Comparison of ENCODE assay signal across 13 cellular contexts in genomic region chr6:20117474-20117873, GRCh38.
DNase-seq lines count a peak whose midpoint lies in the region; ATAC-seq, FAIRE-seq and TF ChIP-seq lines count a peak whose summit lies in the region.
"Had no signal": no experiment of that assay in that cellular context is flagged by ENCODE, and none has a peak within 500 bp of the region (broad histone marks: within the 10 kb centered on the region; RNA-seq: fewer than 3 reads in every experiment).

No MANE protein-coding gene starts in this region.

- intact Hi-C loops in naive thymus-derived CD4-positive, alpha-beta T cell (cut with micrococcal nuclease) = no loop called here
- intact Hi-C loops in activated CD4-positive, alpha-beta memory T cell treated with anti-CD3 and anti-CD28 coated beads for 36 hours (cut with micrococcal nuclease) = no loop called here

- no CpG with 5 or more reads among the region's 3 CpGs for WGBS in mesendoderm (ENCODE audit: extremely low coverage, insufficient coverage, low lambda C conversion rate)

- TF ChIP-seq POLR2A in H54 (IDR thresholded peaks at IDR 0.05; ENCODE audit: low read depth, low read length) = no peak

- no peak overlapping the region for H2BK15ac ChIP-seq in mesendoderm (replicated peaks; ENCODE audit: low read depth)

- H2BK120ac ChIP-seq in mesendoderm (ENCODE audit: low read depth, low read length) = no peak overlapping the region

- POLR2A ChIA-PET in naive thymus-derived CD4-positive, alpha-beta T cell (lab: Charles Lee) = no interaction called here
- POLR2A ChIA-PET in activated CD4-positive, alpha-beta memory T cell treated with anti-CD3 and anti-CD28 coated beads for 36 hours (lab: Charles Lee) = no interaction called here

- no peak overlapping the region for H3K4me2 ChIP-seq in mesendoderm (ENCODE audit: low read length)

- no peaks in the 10 kb centered on the region for H3K79me2 ChIP-seq in mesendoderm (ENCODE audit: control insufficient read depth, insufficient read depth, low read length)

- DNase-seq in H54 (ENCODE audit: insufficient read length, low spot score) (peak; percentile 13), NCI-H146 treated with DMSO at 0.1 percent for 48 hours (lab: John Stamatoyannopoulos, UW; ENCODE audit: unreplicated experiment) (peak; percentile 8), mesendoderm (peak; percentile 88), D341Med (ENCODE audit: low spot score) (no peak), NK-92 (lab: John Stamatoyannopoulos, UW; ENCODE audit: unreplicated experiment) (no peak)
- no peak for DNase-seq in naive thymus-derived CD4-positive, alpha-beta T cell
- no peak for DNase-seq in activated CD4-positive, alpha-beta memory T cell treated with anti-CD3 and anti-CD28 coated beads for 36 hours
- DNase-seq: DMS153, NCI-H1105 treated with DMSO at 0.1 percent for 48 hours had no signal

- no peaks in the 10 kb centered on the region for H3K4me1 ChIP-seq in mesendoderm (ENCODE audit: control insufficient read depth, low read depth, low read length)
- no peaks in the 10 kb centered on the region for H3K4me1 ChIP-seq in naive thymus-derived CD4-positive, alpha-beta T cell (ENCODE audit: control insufficient read depth in 2 of 2, insufficient read depth in 2 of 2, low read length in 2 of 2)

- no peak overlapping the region for H3K4me3 Mint-ChIP-seq in naive thymus-derived CD4-positive, alpha-beta T cell
- H3K4me3 Mint-ChIP-seq in activated CD4-positive, alpha-beta memory T cell treated with anti-CD3 and anti-CD28 coated beads for 36 hours = no peak overlapping the region
- H3K4me3 Mint-ChIP-seq: neural crest cell; T-helper 1 cell treated with Interleukin-12 subunit alpha and Interleukin-12 subunit beta and Interleukin-4 antibody, amounts not matched to agents 30 μg/mL and 1 μg/mL, for 36 hours had no signal

- H2BK5ac ChIP-seq in mesendoderm (ENCODE audit: low read length) = no peak overlapping the region

- no peaks in the 10 kb centered on the region for H3K27me3 Mint-ChIP-seq in naive thymus-derived CD4-positive, alpha-beta T cell
- H3K27me3 Mint-ChIP-seq in activated CD4-positive, alpha-beta memory T cell treated with anti-CD3 and anti-CD28 coated beads for 36 hours = no peaks in the 10 kb centered on the region

- peak; percentile 81 for ATAC-seq in GM18498 (IDR thresholded peaks at IDR 0.05; ENCODE audit: unreplicated experiment)
- no peak for ATAC-seq in naive thymus-derived CD4-positive, alpha-beta T cell

- no peaks in the 10 kb centered on the region for H3K4me1 Mint-ChIP-seq in naive thymus-derived CD4-positive, alpha-beta T cell
- H3K4me1 Mint-ChIP-seq in activated CD4-positive, alpha-beta memory T cell treated with anti-CD3 and anti-CD28 coated beads for 36 hours (ENCODE audit: low read depth) = no peaks in the 10 kb centered on the region
- H3K4me1 Mint-ChIP-seq: neural crest cell had no signal

- H3K23ac ChIP-seq in mesendoderm (ENCODE audit: low read length) = no peak overlapping the region

- no peak overlapping the region for H3K27ac ChIP-seq in mesendoderm (ENCODE audit: low read depth, low read length)
- H3K27ac ChIP-seq in naive thymus-derived CD4-positive, alpha-beta T cell (ENCODE audit: low read depth, low read length) = no peak overlapping the region

- no peak overlapping the region for H4K5ac ChIP-seq in mesendoderm (ENCODE audit: low read length)

- CTCF ChIA-PET in naive thymus-derived CD4-positive, alpha-beta T cell (lab: Charles Lee) = interaction anchor here (0.9 kb wide), 1 partner anchor 9 kb away, joined by 3 read pairs; no protein-coding TSS in a partner anchor
- CTCF ChIA-PET in activated CD4-positive, alpha-beta memory T cell treated with anti-CD3 and anti-CD28 coated beads for 36 hours (lab: Charles Lee) = interaction anchor here (2.6 kb wide), 1 partner anchor 10 kb away, joined by 15 read pairs; no protein-coding TSS in a partner anchor

- no peak overlapping the region for H3K4me3 ChIP-seq in mesendoderm (ENCODE audit: low read length)
- H3K4me3 ChIP-seq in naive thymus-derived CD4-positive, alpha-beta T cell (ENCODE audit: low read length) = no peak overlapping the region

- peaks cover 3 to 28% (median 18%) of the 10 kb centered on the region in 5 donors for H3K36me3 Mint-ChIP-seq in naive thymus-derived CD4-positive, alpha-beta T cell
- H3K36me3 Mint-ChIP-seq in activated CD4-positive, alpha-beta memory T cell treated with anti-CD3 and anti-CD28 coated beads for 36 hours = peaks cover 15% of the 10 kb centered on the region
- H3K36me3 Mint-ChIP-seq: activated naive CD4-positive, alpha-beta T cell treated with anti-CD3 and anti-CD28 coated beads, Interleukin-2, amount 50 U/mL, for 72 hours had no signal

- no peaks in the 10 kb centered on the region for H3K79me1 ChIP-seq in mesendoderm (ENCODE audit: low read length)

- H3K9ac ChIP-seq in mesendoderm (ENCODE audit: low read length) = no peak overlapping the region

- H4K8ac ChIP-seq in mesendoderm (ENCODE audit: low read depth, low read length) = no peak overlapping the region

- peak overlapping the region; percentile 14 for H3K18ac ChIP-seq in mesendoderm (ENCODE audit: low read length)

- no peak overlapping the region for H3K4ac ChIP-seq in mesendoderm (ENCODE audit: low read depth, low read length)

- no peaks in the 10 kb centered on the region for H3K27me3 ChIP-seq in mesendoderm (ENCODE audit: insufficient read depth, low read length, poor library complexity)
- H3K27me3 ChIP-seq in naive thymus-derived CD4-positive, alpha-beta T cell (ENCODE audit: control insufficient read depth in 2 of 2, insufficient read depth in 2 of 2, low read length in 2 of 2) = no peaks in the 10 kb centered on the region

- H3K9me3 Mint-ChIP-seq in naive thymus-derived CD4-positive, alpha-beta T cell = no peaks in the 10 kb centered on the region
- no peaks in the 10 kb centered on the region for H3K9me3 Mint-ChIP-seq in activated CD4-positive, alpha-beta memory T cell treated with anti-CD3 and anti-CD28 coated beads for 36 hours
- H3K9me3 Mint-ChIP-seq: activated naive CD4-positive, alpha-beta T cell treated with anti-CD3 and anti-CD28 coated beads, Interleukin-2, amount 50 U/mL, for 72 hours; neural crest cell; T-helper 1 cell treated with Interleukin-12 subunit alpha and Interleukin-12 subunit beta and Interleukin-4 antibody, amounts not matched to agents 30 μg/mL and 1 μg/mL, for 36 hours had no signal

- no peak overlapping the region for H3K27ac Mint-ChIP-seq in naive thymus-derived CD4-positive, alpha-beta T cell
- H3K27ac Mint-ChIP-seq in activated CD4-positive, alpha-beta memory T cell treated with anti-CD3 and anti-CD28 coated beads for 36 hours = no peak overlapping the region
- H3K27ac Mint-ChIP-seq: T-helper 1 cell treated with Interleukin-12 subunit alpha and Interleukin-12 subunit beta and Interleukin-4 antibody, amounts not matched to agents 30 μg/mL and 1 μg/mL, for 36 hours had no signal

- no peaks in the 10 kb centered on the region for H3K36me3 ChIP-seq in mesendoderm (ENCODE audit: control insufficient read depth, insufficient read depth, low read length)
- H3K36me3 ChIP-seq in naive thymus-derived CD4-positive, alpha-beta T cell (ENCODE audit: control insufficient read depth in 2 of 3, insufficient read depth in 3 of 3, low read length in 3 of 3) = no peaks in the 10 kb centered on the region

- H3K9me3 ChIP-seq in naive thymus-derived CD4-positive, alpha-beta T cell (ENCODE audit: control insufficient read depth in 2 of 3, low read length in 3 of 3) = no peaks in the 10 kb centered on the region

- no peak overlapping the region for H3K56ac ChIP-seq in mesendoderm (ENCODE audit: low read length)

- no peak for FAIRE-seq in H54 (lab: Jason Lieb, UNC)

- H2AK5ac ChIP-seq in mesendoderm (ENCODE audit: low read length) = no peak overlapping the region

Comparison
In these comparisons a context has a peak if more than half of its experiments do, and no peak if none do; other contexts are left out.
1. DNase-seq: peak in H54 (single experiment), NCI-H146 treated with DMSO at 0.1 percent for 48 hours (single experiment) and mesendoderm (single experiment); none in naive thymus-derived CD4-positive, alpha-beta T cell (0 of 9), activated CD4-positive, alpha-beta memory T cell treated with anti-CD3 and anti-CD28 coated beads for 36 hours (single experiment), D341Med (single experiment) and NK-92 (single experiment).